25 cellular contexts compared by ENCODE assay signal in genomic region chr10:78436706-78437406, GRCh38.
A peak's percentile ranks its signal among the peaks of the same experiment; 100 is the strongest.
DNase-seq lines count a peak whose midpoint lies in the region; ATAC-seq and TF ChIP-seq lines count a peak whose summit lies in the region.
"Had no signal": no experiment of that assay in that cellular context is flagged by ENCODE, and none has a peak within 500 bp of the region (broad histone marks: within the 10 kb centered on the region; RNA-seq: fewer than 3 reads in every experiment).

No MANE protein-coding gene starts in this region.

- H3K79me2 ChIP-seq in smooth muscle cell (ENCODE audit: low read depth): no peaks in the 10 kb centered on the region

- ATAC-seq in HG02840 (IDR thresholded peaks at IDR 0.05; ENCODE audit: low FRiP score, unreplicated experiment): no peak
- ATAC-seq: foreskin keratinocyte; HCT116; natural killer cell; psoas muscle; stimulated activated naive CD8-positive, alpha-beta T cell treated with anti-CD3 and anti-CD28 coated beads, Interleukin-15, amount 100 ng/mL, for 72 hours had no signal

- H3K4me3 Mint-ChIP-seq in chondrocyte (ENCODE audit: unreplicated experiment): no peak overlapping the region
- H3K4me3 Mint-ChIP-seq: natural killer cell; stimulated activated naive CD8-positive, alpha-beta T cell treated with anti-CD3 and anti-CD28 coated beads, Interleukin-15, amount 100 ng/mL, for 72 hours had no signal

- peak overlapping the region; percentile 69 for H3K4me2 ChIP-seq in smooth muscle cell

- no peaks in the 10 kb centered on the region for H3K9me3 Mint-ChIP-seq in chondrocyte (ENCODE audit: low read depth)
- H3K9me3 Mint-ChIP-seq: natural killer cell; stimulated activated naive CD8-positive, alpha-beta T cell treated with anti-CD3 and anti-CD28 coated beads, Interleukin-15, amount 100 ng/mL, for 72 hours had no signal

- peaks cover 14% of the 10 kb centered on the region for H3K27me3 Mint-ChIP-seq in chondrocyte (ENCODE audit: low read depth)
- H3K27me3 Mint-ChIP-seq: stimulated activated naive CD8-positive, alpha-beta T cell treated with anti-CD3 and anti-CD28 coated beads, Interleukin-15, amount 100 ng/mL, for 72 hours had no signal

- peaks cover 6% of the 10 kb centered on the region for H3K4me1 Mint-ChIP-seq in chondrocyte (ENCODE audit: low read depth)
- H3K4me1 Mint-ChIP-seq: stimulated activated naive CD8-positive, alpha-beta T cell treated with anti-CD3 and anti-CD28 coated beads, Interleukin-15, amount 100 ng/mL, for 72 hours had no signal

- no peaks in the 10 kb centered on the region for H4K20me1 ChIP-seq in smooth muscle cell (ENCODE audit: low read depth)

- H3K4me1 ChIP-seq in smooth muscle cell (ENCODE audit: low read depth): peaks cover 23% of the 10 kb centered on the region
- H3K4me1 ChIP-seq: adrenal gland, foreskin keratinocyte had no signal

- H3K27ac ChIP-seq in smooth muscle cell (ENCODE audit: low read depth): no peak overlapping the region
- H3K27ac ChIP-seq: adrenal gland, breast epithelium, foreskin keratinocyte, psoas muscle, spleen had no signal

- H3K4me3 ChIP-seq in smooth muscle cell: no peak overlapping the region
- H3K4me3 ChIP-seq: adrenal gland, breast epithelium, dorsolateral prefrontal cortex, psoas muscle, spleen, transverse colon had no signal

- H3F3A ChIP-seq in smooth muscle cell (ENCODE audit: low read depth): no peaks in the 10 kb centered on the region

- H3K36me3 Mint-ChIP-seq in chondrocyte (ENCODE audit: low read depth): no peaks in the 10 kb centered on the region
- H3K36me3 Mint-ChIP-seq: natural killer cell had no signal

- no peak for TF ChIP-seq CTCF in chondrocyte (IDR thresholded peaks at IDR 0.05)
- TF ChIP-seq CTCF in smooth muscle cell (IDR thresholded peaks at IDR 0.05; ENCODE audit: borderline replicate concordance, insufficient read depth, poor library complexity, severe bottlenecking): no peak

- H3K9me3 ChIP-seq in smooth muscle cell (replicated peaks; ENCODE audit: low read depth): no peaks in the 10 kb centered on the region
- H3K9me3 ChIP-seq: adrenal gland, breast epithelium, psoas muscle, spleen, transverse colon had no signal

- no peaks in the 10 kb centered on the region for H3K27me3 ChIP-seq in smooth muscle cell (ENCODE audit: low read depth)
- H3K27me3 ChIP-seq: adrenal gland, breast epithelium, dorsolateral prefrontal cortex, foreskin keratinocyte, transverse colon had no signal

- peak overlapping the region; percentile 6 for H3K27ac Mint-ChIP-seq in chondrocyte (ENCODE audit: unreplicated experiment)

- no peak overlapping the region for H2AFZ ChIP-seq in smooth muscle cell (ENCODE audit: low read depth)

- no peak overlapping the region for H3K9ac ChIP-seq in smooth muscle cell (ENCODE audit: low read depth)

- WGBS in smooth muscle cell (ENCODE audit: low lambda C conversion rate): 85% methylated on average over 8 of the region's 8 CpGs

- DNase-seq in NCI-H1092 treated with DMSO at 0.1 percent for 48 hours (lab: John Stamatoyannopoulos, UW) (peak; percentile 15), NCI-H1092 (lab: John Stamatoyannopoulos, UW) (no peak), chondrocyte (ENCODE audit: low spot score) (no peak), mesenteric fat pad (ENCODE audit: low spot score) (peak; percentile 74), smooth muscle cell (lab: John Stamatoyannopoulos, UW; ENCODE audit: unreplicated experiment) (no peak), dedifferentiated amniotic fluid mesenchymal stem cell (ENCODE audit: extremely low spot score) (no peak), H4 (ENCODE audit: low spot score) (no peak)
- DNase-seq: 8988T; activated gamma-delta T cell treated with Interleukin-2 at 50 U/mL for 16 hours; erythroblast; foreskin keratinocyte; hippocampal formation; natural killer cell; NCI-H1417 treated with DMSO at 0.1 percent for 48 hours; psoas muscle; SHP77 treated with DMSO at 0.1 percent for 48 hours; spleen; stimulated activated CD4-positive, alpha-beta T cell treated with anti-CD3 and anti-CD28 coated beads, Interleukin-4, amount 100 ng/mL, for 24 hours; stimulated activated naive CD8-positive, alpha-beta T cell treated with anti-CD3 and anti-CD28 coated beads, Interleukin-15, amount 100 ng/mL, for 72 hours; transverse colon had no signal

- H3K36me3 ChIP-seq in smooth muscle cell (ENCODE audit: low read depth): no peaks in the 10 kb centered on the region
- H3K36me3 ChIP-seq: adrenal gland, breast epithelium, spleen, transverse colon had no signal

Comparison
In these comparisons a context has a peak if more than half of its experiments do, and no peak if none do; other contexts are left out.
1. DNase-seq: peak in NCI-H1092 treated with DMSO at 0.1 percent for 48 hours (single experiment) and mesenteric fat pad (single experiment); none in NCI-H1092 (single experiment), chondrocyte (single experiment), smooth muscle cell (single experiment), dedifferentiated amniotic fluid mesenchymal stem cell (single experiment) and H4 (single experiment).